ENCODE assay signal across 19 cellular contexts in genomic region chr5:179488464-179488863, GRCh38.
DNase-seq lines count a peak whose midpoint lies in the region; ATAC-seq and TF ChIP-seq lines count a peak whose summit lies in the region.
"Had no signal": no experiment of that assay in that cellular context is flagged by ENCODE, and none has a peak within 500 bp of the region (broad histone marks: within the 10 kb centered on the region; RNA-seq: fewer than 3 reads in every experiment).

No MANE protein-coding gene starts in this region.

- H3K9me3 Mint-ChIP-seq in endodermal cell: peaks cover 7% of the 10 kb centered on the region

- H4K91ac ChIP-seq in IMR-90 (ENCODE audit: insufficient read depth, low read depth, low read length): no peak overlapping the region

- BruUV-seq in IMR-90 (replicated peaks; lab: Mats Ljungman, UMichigan): no TSS peak

- no peak overlapping the region for H3K4me3 Mint-ChIP-seq in endodermal cell
- H3K4me3 Mint-ChIP-seq: H9, IgD-negative memory B cell had no signal

- in situ Hi-C loops in IMR-90 (cut with MboI; ENCODE audit: low sequenced_read_pairs): loop anchor here (25.0 kb wide), 2 partner anchors 751 to 1201 kb away; partner anchors contain the start of gene ZNF354A

- H3K27ac ChIP-seq in IMR-90 (ENCODE audit: insufficient read depth, low read length) (no peak overlapping the region; the same call in 1 of the 2 replicates), endodermal cell (ENCODE audit: low read depth, low read length) (no peak overlapping the region)
- no peak overlapping the region for H3K27ac ChIP-seq in effector memory CD4-positive, alpha-beta T cell (ENCODE audit: insufficient read depth, low read length, poor library complexity, severe bottlenecking)
- H3K27ac ChIP-seq: C4-2B, HL-60, RWPE1 had no signal

- H3K9ac ChIP-seq in IMR-90 (ENCODE audit: low read depth, low read length) (no peak overlapping the region), endodermal cell (ENCODE audit: extremely low read depth, low read length, poor library complexity, severe bottlenecking) (no peak overlapping the region)

- H3K4me1 ChIP-seq in IMR-90 (ENCODE audit: control insufficient read depth, insufficient read depth, low read length): peaks cover 18% of the 10 kb centered on the region; the same call in 1 of the 2 replicates
- no peaks in the 10 kb centered on the region for H3K4me1 ChIP-seq in endodermal cell (ENCODE audit: control insufficient read depth, insufficient read depth, low read length)
- H3K4me1 ChIP-seq in effector memory CD4-positive, alpha-beta T cell (ENCODE audit: control insufficient read depth, insufficient read depth, low read length, poor library complexity, severe bottlenecking): no peaks in the 10 kb centered on the region

- H3K27me3 Mint-ChIP-seq in endodermal cell (ENCODE audit: insufficient read depth): no peaks in the 10 kb centered on the region
- H3K27me3 Mint-ChIP-seq: IgD-negative memory B cell had no signal

- H3K4me2 ChIP-seq in IMR-90 (ENCODE audit: low read depth, low read length): peak overlapping the region; percentile 17; the same call in 1 of the 2 replicates

- TF ChIP-seq RAD21 in IMR-90 (IDR thresholded peaks at IDR 0.05; ENCODE audit: low read length): no peak

- H3K56ac ChIP-seq in IMR-90 (ENCODE audit: extremely low read depth, insufficient read depth, low read length): no peak overlapping the region

- no peak overlapping the region for H2AFZ ChIP-seq in IMR-90 (replicated peaks; ENCODE audit: low read length, poor library complexity)

- DNase-seq in left cardiac atrium (peak; percentile 20), left ventricle myocardium superior (no peak), IMR-90 (no peak), hepatic stellate cell (ENCODE audit: low spot score) (peak; percentile 54), endodermal cell (no peak), glomerular visceral epithelial cell (ENCODE audit: extremely low spot score) (no peak)
- DNase-seq in effector memory CD4-positive, alpha-beta T cell: no peak
- DNase-seq: H9, Karpas-422, NCI-H1417 treated with DMSO at 0.1 percent for 48 hours, NCI-H187 treated with DMSO at 0.1 percent for 48 hours, NCI-H345, NCI-H524 treated with DMSO at 0.1 percent for 48 hours, PC-3 had no signal

- TF ChIP-seq CTCF in IMR-90 (conservative IDR thresholded peaks at IDR 0.05; ENCODE audit: low read depth, low read length): no peak
- TF ChIP-seq CTCF in endodermal cell (conservative IDR thresholded peaks at IDR 0.05): no peak

- H3K4me1 Mint-ChIP-seq in endodermal cell: no peaks in the 10 kb centered on the region
- H3K4me1 Mint-ChIP-seq: IgD-negative memory B cell had no signal

- no peak overlapping the region; the same call in 1 of the 2 replicates for H3K18ac ChIP-seq in IMR-90 (ENCODE audit: low read depth, low read length)

- no peak overlapping the region for H3K27ac Mint-ChIP-seq in endodermal cell
- H3K27ac Mint-ChIP-seq: H9, IgD-negative memory B cell had no signal

- no peak overlapping the region for H2AK9ac ChIP-seq in IMR-90 (replicated peaks; ENCODE audit: low read depth, low read length, poor library complexity)

- no peaks in the 10 kb centered on the region for H3K79me1 ChIP-seq in IMR-90 (ENCODE audit: low read depth in 1 of 2, low read length in 2 of 2)

- no peak overlapping the region for H3K4ac ChIP-seq in IMR-90 (ENCODE audit: low read depth, low read length)

- no peak overlapping the region for H3K14ac ChIP-seq in IMR-90 (replicated peaks; ENCODE audit: low read depth, low read length)

- intact Hi-C loops in left cardiac atrium (cut with DNase I): no loop called here
- intact Hi-C loops in left ventricle myocardium superior (cut with micrococcal nuclease): no loop called here
- intact Hi-C loops in IMR-90 (cut with micrococcal nuclease): loop anchor here (2.0 kb wide), 1 partner anchor 144 kb away; the partner anchor contains the start of gene ADAMTS2

- H3K27me3 ChIP-seq in IMR-90 (ENCODE audit: control insufficient read depth, insufficient read depth, low read length) (peaks cover 2% of the 10 kb centered on the region; the same call in 1 of the 2 replicates), endodermal cell (ENCODE audit: control insufficient read depth, insufficient read depth, low read length, poor library complexity, severe bottlenecking) (no peaks in the 10 kb centered on the region)
- no peaks in the 10 kb centered on the region for H3K27me3 ChIP-seq in effector memory CD4-positive, alpha-beta T cell (replicated peaks; ENCODE audit: control insufficient read depth, insufficient read depth, low read length, poor library complexity, severe bottlenecking)

- CTCF ChIA-PET in IMR-90 (lab: Yijun Ruan, JAX): interaction anchor here (0.7 kb wide), 1 partner anchor 321 kb away, joined by 3 read pairs; no protein-coding TSS in a partner anchor

- TF ChIP-seq POLR2A in IMR-90 (IDR thresholded peaks at IDR 0.05; ENCODE audit: low read depth, low read length) (no peak), GM18505 (IDR thresholded peaks at IDR 0.05; ENCODE audit: borderline replicate concordance, extremely low read depth, insufficient read depth, insufficient read length) (no peak)

- H2BK15ac ChIP-seq in IMR-90 (ENCODE audit: low read depth, low read length): no peak overlapping the region

- H3K4me3 ChIP-seq in IMR-90 (ENCODE audit: insufficient read depth, low read depth, low read length): no peak overlapping the region
- H3K4me3 ChIP-seq in endodermal cell (ENCODE audit: low read length): no peak overlapping the region
- no peak overlapping the region for H3K4me3 ChIP-seq in effector memory CD4-positive, alpha-beta T cell (ENCODE audit: insufficient read depth, low read depth, low read length, poor library complexity, severe bottlenecking)

- H2BK20ac ChIP-seq in IMR-90 (ENCODE audit: low read depth, low read length): no peak overlapping the region

- no peak overlapping the region for H3K23ac ChIP-seq in IMR-90 (ENCODE audit: low read depth, low read length)

- H4K8ac ChIP-seq in IMR-90 (ENCODE audit: low read depth in 2 of 2, low read length in 2 of 2): no peak overlapping the region

- H4K5ac ChIP-seq in IMR-90 (ENCODE audit: low read depth, low read length): no peak overlapping the region

- H3K9me1 ChIP-seq in IMR-90 (ENCODE audit: insufficient read depth, low read length): no peaks in the 10 kb centered on the region

- POLR2A ChIA-PET in IMR-90 (lab: Charles Lee; ENCODE audit: unreplicated experiment): no interaction called here

- no peak overlapping the region for H2BK120ac ChIP-seq in IMR-90 (ENCODE audit: low read depth, low read length)

- H4K20me1 ChIP-seq in IMR-90 (ENCODE audit: insufficient read depth, low read length): no peaks in the 10 kb centered on the region

- no peak overlapping the region for H2AK5ac ChIP-seq in IMR-90 (ENCODE audit: low read depth, low read length)

- no peaks in the 10 kb centered on the region for H3K36me3 ChIP-seq in IMR-90 (ENCODE audit: control insufficient read depth, insufficient read depth, low read length)
- no peaks in the 10 kb centered on the region for H3K36me3 ChIP-seq in endodermal cell (ENCODE audit: control insufficient read depth, insufficient read depth, low read length)
- no peaks in the 10 kb centered on the region for H3K36me3 ChIP-seq in effector memory CD4-positive, alpha-beta T cell (ENCODE audit: control insufficient read depth, insufficient read depth, low read length)

- WGBS in IMR-90 (ENCODE audit: extremely low coverage in 2 of 2, insufficient read length in 1 of 2), 2 experiments: no CpG with 5 or more reads among the region's 8 CpGs
- WGBS in endodermal cell (ENCODE audit: insufficient coverage in 1 of 2, insufficient read length in 1 of 2), 2 experiments: 98 to 100% methylated on average over 4 to 8 of the region's 8 CpGs

- H3K9me3 ChIP-seq in IMR-90 (ENCODE audit: control insufficient read depth, insufficient read depth, low read length) (peaks cover 4% of the 10 kb centered on the region; the same call in 1 of the 2 replicates), endodermal cell (ENCODE audit: control insufficient read depth, low read length) (no peaks in the 10 kb centered on the region)
- no peaks in the 10 kb centered on the region for H3K9me3 ChIP-seq in effector memory CD4-positive, alpha-beta T cell (ENCODE audit: control insufficient read depth, low read length)

- dilution Hi-C loops in IMR-90 (cut with HindIII; ENCODE audit: low sequenced_read_pairs, unreplicated experiment): no loop called here

- H3K36me3 Mint-ChIP-seq in endodermal cell (ENCODE audit: low read depth): no peaks in the 10 kb centered on the region
- H3K36me3 Mint-ChIP-seq: IgD-negative memory B cell had no signal

- ATAC-seq in left cardiac atrium (peak in 1 of 2 donors; percentile 23), left ventricle myocardium superior (no peak), IMR-90 (ENCODE audit: low read depth) (no peak; the same call in 1 of the 2 replicates), GM18505 (IDR thresholded peaks at IDR 0.05; ENCODE audit: unreplicated experiment) (no peak)
- ATAC-seq: PC-3 had no signal

- H2BK5ac ChIP-seq in IMR-90 (ENCODE audit: low read depth, low read length, poor library complexity, severe bottlenecking): no peak overlapping the region

TF ChIP-seq in IMR-90, 13 proteins besides CTCF, POLR2A, EP300 and RAD21 (continues in another document):
- TF ChIP-seq MAZ (IDR thresholded peaks at IDR 0.05; ENCODE audit: borderline replicate concordance, low read depth, low read length): no peak
- no peak for TF ChIP-seq FOS (IDR thresholded peaks at IDR 0.05; ENCODE audit: low read depth, low read length)
- TF ChIP-seq CHD1 (IDR thresholded peaks at IDR 0.05; ENCODE audit: low read depth, low read length): no peak
- TF ChIP-seq RCOR1 (IDR thresholded peaks at IDR 0.05; ENCODE audit: insufficient replicate concordance, low read length): no peak
- no peak for TF ChIP-seq BHLHE40 (IDR thresholded peaks at IDR 0.05; ENCODE audit: low read depth, low read length)
- TF ChIP-seq CEBPB (IDR thresholded peaks at IDR 0.05; ENCODE audit: low read depth, low read length): no peak
- TF ChIP-seq MAFK (IDR thresholded peaks at IDR 0.05; ENCODE audit: low read depth, low read length): no peak
- no peak for TF ChIP-seq USF2 (IDR thresholded peaks at IDR 0.05; ENCODE audit: low read depth, low read length)
- no peak for TF ChIP-seq SMC3 (IDR thresholded peaks at IDR 0.05; ENCODE audit: low read depth, low read length)
- no peak for TF ChIP-seq NFE2L2 (IDR thresholded peaks at IDR 0.05; ENCODE audit: low read depth, low read length)
- no peak for TF ChIP-seq MXI1 (IDR thresholded peaks at IDR 0.05; ENCODE audit: borderline replicate concordance, low read depth, low read length)

Comparison
In these comparisons a context has a peak if more than half of its experiments do, and no peak if none do; other contexts are left out.
1. DNase-seq: peak in left cardiac atrium (single experiment) and hepatic stellate cell (single experiment); none in left ventricle myocardium superior (single experiment), IMR-90 (single experiment), endodermal cell (single experiment), glomerular visceral epithelial cell (single experiment) and effector memory CD4-positive, alpha-beta T cell (0 of 3).